In the genomic region with DNA sequence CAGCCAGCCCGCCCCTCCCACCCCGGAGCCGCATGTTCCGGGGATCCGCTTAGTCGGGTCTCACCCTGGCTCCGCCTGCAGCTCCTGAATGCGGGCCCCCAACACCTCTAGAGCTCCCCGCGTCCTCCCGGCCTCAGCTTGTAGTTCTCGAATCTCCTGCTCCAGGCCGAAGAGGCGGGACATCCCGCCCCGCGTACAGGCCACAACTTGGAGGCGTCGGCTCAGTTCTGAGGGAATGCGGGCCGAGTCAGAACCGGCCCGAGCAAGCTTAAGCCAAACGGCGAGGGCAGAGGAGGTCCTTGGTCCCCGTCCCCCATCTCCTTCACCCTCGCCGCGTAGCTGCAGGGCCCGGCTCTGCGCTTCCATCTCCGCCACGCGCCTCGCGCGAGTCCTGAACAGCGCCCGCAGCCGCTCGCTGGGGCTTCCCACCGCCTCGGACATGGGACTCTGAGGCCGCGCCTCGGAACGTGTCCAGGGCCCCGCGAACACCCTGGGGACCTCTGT, we compare ENCODE assay signal across 1 cellular context.
TF ChIP-seq lines count a peak whose summit lies in the region.

No MANE protein-coding gene starts in this region.

TF ChIP-seq in K562, 482 proteins besides CTCF, POLR2A, EP300 and RAD21:
- peak; percentile 81 for TF ChIP-seq RBM22 (IDR thresholded peaks at IDR 0.05; ENCODE audit: low read depth, low read length, poor library complexity, severe bottlenecking)
- TF ChIP-seq RBM14 (IDR thresholded peaks at IDR 0.05; ENCODE audit: borderline replicate concordance, insufficient read depth, low read depth, low read length) = 0 out of 2 replicates have a peak, but pooled peaks have one; percentile 69
- no peak for TF ChIP-seq ZFP30 (CRISPR knock-in tag; IDR thresholded peaks at IDR 0.05; ENCODE audit: borderline replicate concordance)
- TF ChIP-seq ZBTB33 (CRISPR knock-in tag; IDR thresholded peaks at IDR 0.05) = peak; percentile 99
- TF ChIP-seq, protein P1, sequence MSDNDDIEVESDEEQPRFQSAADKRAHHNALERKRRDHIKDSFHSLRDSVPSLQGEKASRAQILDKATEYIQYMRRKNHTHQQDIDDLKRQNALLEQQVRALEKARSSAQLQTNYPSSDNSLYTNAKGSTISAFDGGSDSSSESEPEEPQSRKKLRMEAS (CRISPR knock-in tag; IDR thresholded peaks at IDR 0.05) = 0 out of 2 replicates have a peak, but pooled peaks have one; percentile 8
- peak; percentile 48 for TF ChIP-seq POLR2G (IDR thresholded peaks at IDR 0.05; ENCODE audit: low read depth, low read length)
